ENCODE assay signal across 8 cellular contexts in the genomic region with DNA sequence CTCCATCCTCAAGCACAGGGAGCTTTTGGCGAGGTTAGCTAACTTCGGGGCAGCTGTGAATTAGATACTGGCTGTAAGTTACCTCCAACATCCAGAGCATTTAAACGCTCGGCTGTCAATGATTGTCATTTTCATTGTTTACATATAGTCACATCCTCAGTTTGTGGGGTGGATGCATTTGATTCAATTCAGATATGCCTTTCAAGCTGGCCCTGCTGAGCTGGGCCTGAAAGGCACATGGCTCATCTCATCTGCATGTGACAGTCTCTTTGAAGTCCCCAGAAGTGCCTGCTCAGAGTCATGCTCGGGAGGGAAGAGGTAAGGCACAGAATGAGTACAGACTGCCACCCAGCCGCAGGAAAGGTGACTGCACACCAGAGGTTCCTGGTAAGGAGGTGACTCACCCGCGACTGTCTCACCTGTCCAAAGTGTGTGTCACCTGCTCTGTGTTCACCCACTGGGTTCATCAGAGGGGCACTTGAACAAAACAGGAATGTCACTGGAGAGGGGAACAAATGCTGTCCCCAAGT.
DNase-seq lines count a peak whose midpoint lies in the region; ATAC-seq and TF ChIP-seq lines count a peak whose summit lies in the region.
"Not testable (repeated sequence)": the region's sequence is repeated elsewhere in the genome, so short reads cannot be mapped to it uniquely, and the experiment has no call there.

No MANE protein-coding gene starts in this region.

- H3K79me2 ChIP-seq in PC-9 (ENCODE audit: low read depth): peaks cover 56% of the 10 kb centered on the region

- H3K9me2 ChIP-seq in PC-9 (ENCODE audit: insufficient read depth): not testable (repeated sequence)

- H3K9me3 Mint-ChIP-seq in activated CD8-positive, alpha-beta memory T cell treated with anti-CD3 and anti-CD28 coated beads, Interleukin-2, amount 10 ng/mL, durations not matched to agents 7 days and 5 days (ENCODE audit: low read depth); MCF 10A (ENCODE audit: unreplicated experiment): not testable (repeated sequence)

- not testable (repeated sequence) for H3K4me1 ChIP-seq in PC-9 (replicated peaks; ENCODE audit: insufficient read depth); lung (ENCODE audit: control insufficient read depth in 2 of 2, insufficient read depth in 2 of 2, low read length in 2 of 2)

- H2AFZ ChIP-seq in PC-9: not testable (repeated sequence)

- ATAC-seq in GM21367 (IDR thresholded peaks at IDR 0.05; ENCODE audit: unreplicated experiment): peak; percentile 51
- peak; percentile 50 for ATAC-seq in HG03064 (IDR thresholded peaks at IDR 0.05; ENCODE audit: low read depth, unreplicated experiment)
- peak; percentile 80 for ATAC-seq in activated CD8-positive, alpha-beta memory T cell treated with anti-CD3 and anti-CD28 coated beads, Interleukin-2, amount 10 ng/mL, durations not matched to agents 7 days and 5 days
- peak; percentile 95 for ATAC-seq in lung (ENCODE audit: insufficient read depth, low FRiP score)

- peak overlapping the region; percentile 81 for H3K27ac Mint-ChIP-seq in activated CD8-positive, alpha-beta memory T cell treated with anti-CD3 and anti-CD28 coated beads, Interleukin-2, amount 10 ng/mL, durations not matched to agents 7 days and 5 days
- H3K27ac Mint-ChIP-seq in MCF 10A (ENCODE audit: low read depth, unreplicated experiment): not testable (repeated sequence)

- H3K4me2 ChIP-seq in PC-9: peak overlapping the region; percentile 44; the same call in 1 of the 2 replicates

- H3K27me3 ChIP-seq in PC-9 (ENCODE audit: insufficient read depth, low read depth); lung (ENCODE audit: control insufficient read depth, insufficient read depth): not testable (repeated sequence)

- POLR2A ChIA-PET in PC-9 (lab: Charles Lee; ENCODE audit: unreplicated experiment); MCF 10A (lab: Yijun Ruan, JAX): not testable (repeated sequence)

- H3K27ac ChIP-seq in PC-9: peak overlapping the region; percentile 37; the same call in 1 of the 2 replicates
- not testable (repeated sequence) for H3K27ac ChIP-seq in lung (ENCODE audit: low read depth in 1 of 2, low read length in 1 of 2)

- peaks cover 11% of the 10 kb centered on the region for H3K36me3 Mint-ChIP-seq in activated CD8-positive, alpha-beta memory T cell treated with anti-CD3 and anti-CD28 coated beads, Interleukin-2, amount 10 ng/mL, durations not matched to agents 7 days and 5 days
- H3K36me3 Mint-ChIP-seq in MCF 10A (ENCODE audit: insufficient read depth, unreplicated experiment): not testable (repeated sequence)

- H4K20me1 ChIP-seq in PC-9 (ENCODE audit: insufficient read depth): not testable (repeated sequence)

- H3K4me3 Mint-ChIP-seq in activated CD8-positive, alpha-beta memory T cell treated with anti-CD3 and anti-CD28 coated beads, Interleukin-2, amount 10 ng/mL, durations not matched to agents 7 days and 5 days; MCF 10A (ENCODE audit: unreplicated experiment): not testable (repeated sequence)

- H3K4me3 ChIP-seq in PC-9, lung: not testable (repeated sequence)

- TF ChIP-seq CTCF in GM12872 (IDR thresholded peaks at IDR 0.05; ENCODE audit: insufficient read depth, low read depth, low read length) (peak; percentile 17; the same call in 2 of the 3 replicates), PC-9 (conservative IDR thresholded peaks at IDR 0.05) (peak; percentile 51), MCF 10A (IDR thresholded peaks at IDR 0.05; ENCODE audit: unreplicated experiment) (peak; percentile 33)
- TF ChIP-seq CTCF in lung (IDR thresholded peaks at IDR 0.05; ENCODE audit: control extremely low read depth, extremely low read depth): not testable (repeated sequence)

- H3K9me3 ChIP-seq in PC-9 (ENCODE audit: insufficient read depth, low read depth); lung (ENCODE audit: control insufficient read depth in 2 of 2, insufficient read depth in 1 of 2, low read length in 1 of 2): not testable (repeated sequence)

- BruUV-seq in PC-9 (replicated peaks; lab: Mats Ljungman, UMichigan); MCF 10A (replicated peaks; lab: Mats Ljungman, UMichigan): not testable (repeated sequence)

- CTCF ChIA-PET in PC-9 (lab: Charles Lee); activated CD8-positive, alpha-beta memory T cell treated with anti-CD3 and anti-CD28 coated beads, Interleukin-2, amount 10 ng/mL, durations not matched to agents 7 days and 5 days (lab: Charles Lee); MCF 10A (lab: Yijun Ruan, JAX): not testable (repeated sequence)

- DNase-seq in PC-9 (peak; percentile 85 to 88), MCF 10A (ENCODE audit: unreplicated experiment) (peak; percentile 67), lung (ENCODE audit: low spot score) (peak; percentile 77)
- DNase-seq in activated CD8-positive, alpha-beta memory T cell treated with anti-CD3 and anti-CD28 coated beads, Interleukin-2, amount 10 ng/mL, durations not matched to agents 7 days and 5 days: peak; percentile 82
- DNase-seq in stimulated activated CD8-positive, alpha-beta memory T cell treated with anti-CD3 and anti-CD28 coated beads, Interleukin-12 subunit alpha, Interleukin-12 subunit beta, amount 100 ng/mL, for 1 hour (ENCODE audit: low read depth): peak; percentile 47

- H3K27me3 Mint-ChIP-seq in activated CD8-positive, alpha-beta memory T cell treated with anti-CD3 and anti-CD28 coated beads, Interleukin-2, amount 10 ng/mL, durations not matched to agents 7 days and 5 days; MCF 10A (ENCODE audit: insufficient read depth, unreplicated experiment): not testable (repeated sequence)

- H3K4me1 Mint-ChIP-seq in activated CD8-positive, alpha-beta memory T cell treated with anti-CD3 and anti-CD28 coated beads, Interleukin-2, amount 10 ng/mL, durations not matched to agents 7 days and 5 days: peaks cover 55% of the 10 kb centered on the region
- not testable (repeated sequence) for H3K4me1 Mint-ChIP-seq in MCF 10A (ENCODE audit: insufficient read depth, unreplicated experiment)

- 65 to 72% methylated on average over 7 of the region's 8 CpGs for WGBS in lung, 2 donors

- H3K36me3 ChIP-seq in PC-9 (ENCODE audit: low read depth); lung (ENCODE audit: control insufficient read depth in 2 of 2, insufficient read depth in 2 of 2, low read length in 2 of 2): not testable (repeated sequence)

- intact Hi-C loops in PC-9 (cut with micrococcal nuclease; ENCODE audit: unreplicated experiment); MCF 10A (cut with micrococcal nuclease): not testable (repeated sequence)

- not testable (repeated sequence) for H3F3A ChIP-seq in PC-9 (ENCODE audit: insufficient read depth, low read depth)
